ENCODE assay signal across 8 cellular contexts in the genomic region with DNA sequence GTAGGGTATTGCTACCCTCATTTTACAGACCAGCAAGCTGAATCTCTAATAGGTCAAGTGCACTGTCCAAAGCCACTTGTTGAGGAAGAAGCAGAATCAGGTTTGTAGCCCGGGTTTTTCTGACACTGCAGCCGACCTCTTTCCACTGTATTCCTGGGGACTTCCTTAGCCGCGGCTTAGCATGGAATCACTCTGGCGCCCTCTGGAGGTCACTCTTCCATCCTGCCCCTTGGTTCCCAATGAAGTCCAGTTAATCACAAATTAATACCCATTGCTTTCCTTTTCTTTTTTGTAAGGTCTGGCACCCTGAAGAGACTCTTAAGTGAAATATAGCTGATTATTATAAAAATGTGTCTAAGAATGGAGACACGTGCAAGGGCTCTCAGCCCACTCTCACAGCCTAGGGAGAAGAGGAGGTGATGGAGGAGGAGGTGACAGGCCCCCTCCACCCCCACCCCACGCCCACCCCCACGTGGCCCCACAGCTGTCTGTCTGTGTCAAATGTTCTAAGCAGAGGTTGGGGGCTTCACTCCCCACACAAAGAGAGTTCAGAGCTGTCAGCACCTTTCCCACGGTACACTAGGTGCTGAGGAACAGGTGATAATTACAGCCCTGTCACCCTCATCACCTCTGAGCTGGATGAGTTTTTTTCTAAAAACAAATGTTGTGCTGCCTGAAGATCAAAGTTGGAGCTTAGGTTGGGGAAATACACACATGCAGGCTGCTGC. TPM values are rescaled to one million over a fixed set of nuclear protein-coding genes. Genes with fewer than 3 reads are reported as not detected.
A peak's percentile ranks its signal among the peaks of the same experiment; 100 is the strongest.
DNase-seq lines count a peak whose midpoint lies in the region; ATAC-seq and TF ChIP-seq lines count a peak whose summit lies in the region.

No MANE protein-coding gene starts in this region.

- TF ChIP-seq CTCF in Peyer's patch (IDR thresholded peaks at IDR 0.05) (peak; percentile 23 to 79 (median 70)), fibroblast of villous mesenchyme (IDR thresholded peaks at IDR 0.05; ENCODE audit: insufficient read depth, low read depth, low read length) (peak; percentile 92), thoracic aorta (IDR thresholded peaks at IDR 0.05) (peak; percentile 79)

- H3K4me1 Mint-ChIP-seq in activated T-cell treated with anti-CD3 and anti-CD28 coated beads, Interleukin-2, amount 50 U/mL, for 72 hours (ENCODE audit: low read depth) = no peaks in the 10 kb centered on the region

- no peak overlapping the region for H3K9ac ChIP-seq in Karpas-422 (ENCODE audit: low read length)

- DNase-seq in DMS79 treated with DMSO at 0.1 percent for 48 hours (lab: John Stamatoyannopoulos, UW) (peak; percentile 80), Karpas-422 (peak; percentile 69), Peyer's patch (peak; percentile 55 to 88 (median 74)), fibroblast of villous mesenchyme (ENCODE audit: low read depth) (peak; percentile 79), nucleus accumbens (lab: John Stamatoyannopoulos, UW) (peak in 51 of 56 donors; percentile 5 to 90 (median 49)), thoracic aorta (ENCODE audit: low spot score) (peak; percentile 11)
- peak; percentile 55 to 57 for DNase-seq in activated T-cell treated with anti-CD3 and anti-CD28 coated beads, Interleukin-2, amount 50 U/mL, for 72 hours

- H3K27me3 ChIP-seq in Karpas-422 (ENCODE audit: low read length) = no peaks in the 10 kb centered on the region
- H3K27me3 ChIP-seq in Peyer's patch = no peaks in the 10 kb centered on the region
- H3K27me3 ChIP-seq in thoracic aorta (replicated peaks; ENCODE audit: insufficient read depth) = no peaks in the 10 kb centered on the region

- H3K27ac Mint-ChIP-seq in activated T-cell treated with anti-CD3 and anti-CD28 coated beads, Interleukin-2, amount 50 U/mL, for 72 hours = no peak overlapping the region

- H3K36me3 ChIP-seq in Karpas-422 (ENCODE audit: insufficient read depth, low read length) (no peaks in the 10 kb centered on the region), Peyer's patch (no peaks in the 10 kb centered on the region), thoracic aorta (no peaks in the 10 kb centered on the region)

- TF ChIP-seq POLR2A in Peyer's patch (IDR thresholded peaks at IDR 0.05) = no peak

- H3K9me3 Mint-ChIP-seq in activated T-cell treated with anti-CD3 and anti-CD28 coated beads, Interleukin-2, amount 50 U/mL, for 72 hours = no peaks in the 10 kb centered on the region

- H3K27ac ChIP-seq in Karpas-422 (ENCODE audit: low read length) (no peak overlapping the region), Peyer's patch (no peak overlapping the region), thoracic aorta (no peak overlapping the region)

- H3K4me3 ChIP-seq in Karpas-422 (ENCODE audit: low read length) = no peak overlapping the region
- H3K4me3 ChIP-seq in Peyer's patch = no peak overlapping the region
- H3K4me3 ChIP-seq in fibroblast of villous mesenchyme (ENCODE audit: low read depth, low read length) = no peak overlapping the region
- no peak overlapping the region for H3K4me3 ChIP-seq in thoracic aorta

- no peak overlapping the region for H3K4me2 ChIP-seq in Karpas-422 (ENCODE audit: low read depth, low read length, poor library complexity, severe bottlenecking)

- no peak overlapping the region for H2AFZ ChIP-seq in Karpas-422 (ENCODE audit: low read length)

- no peak overlapping the region for H3K4me3 Mint-ChIP-seq in activated T-cell treated with anti-CD3 and anti-CD28 coated beads, Interleukin-2, amount 50 U/mL, for 72 hours

- H3K36me3 Mint-ChIP-seq in activated T-cell treated with anti-CD3 and anti-CD28 coated beads, Interleukin-2, amount 50 U/mL, for 72 hours (ENCODE audit: insufficient read depth in 2 of 2) = no peaks in the 10 kb centered on the region

- H3K9me3 ChIP-seq in Karpas-422 (ENCODE audit: low read length) = no peaks in the 10 kb centered on the region
- H3K9me3 ChIP-seq in Peyer's patch = no peaks in the 10 kb centered on the region
- H3K9me3 ChIP-seq in thoracic aorta = no peaks in the 10 kb centered on the region

- ATAC-seq in activated T-cell treated with anti-CD3 and anti-CD28 coated beads, Interleukin-2, amount 50 U/mL, for 72 hours (replicated peaks in 1 of 2) = no peak
- peak; percentile 85 for ATAC-seq in thoracic aorta (ENCODE audit: insufficient number of reproducible peaks, low FRiP score, low read depth)
- no peak for ATAC-seq in HG03565 (IDR thresholded peaks at IDR 0.05; ENCODE audit: unreplicated experiment)

- peaks cover 46% of the 10 kb centered on the region for H3K27me3 Mint-ChIP-seq in activated T-cell treated with anti-CD3 and anti-CD28 coated beads, Interleukin-2, amount 50 U/mL, for 72 hours (ENCODE audit: low read depth)

- H3K4me1 ChIP-seq in Karpas-422 (ENCODE audit: low read length) (no peaks in the 10 kb centered on the region), Peyer's patch (no peaks in the 10 kb centered on the region), thoracic aorta (ENCODE audit: control insufficient read depth in 1 of 2, low read depth in 2 of 2) (peaks cover 9 to 19% of the 10 kb centered on the region in 2 donors)

- no peaks in the 10 kb centered on the region for H3K79me2 ChIP-seq in Karpas-422 (ENCODE audit: low read length)

- H3K9me2 ChIP-seq in Karpas-422 (replicated peaks; ENCODE audit: insufficient read depth, low read length) = no peaks in the 10 kb centered on the region

- H4K20me1 ChIP-seq in Karpas-422 (ENCODE audit: insufficient read depth, low read depth, low read length) = no peaks in the 10 kb centered on the region

RNA-seq across cellular contexts. Expression of gene DRD2, which starts 57.7 kb away (rescaled TPM):
- total RNA-seq in Karpas-422 (2014; rRNA removed; shearing (Covaris generic); ENCODE audit: low replicate concordance) = not detected in 2 replicates
- total RNA-seq in Peyer's patch = not detected
- total RNA-seq in activated T-cell treated with anti-CD3 and anti-CD28 coated beads, Interleukin-2, amount 50 U/mL, for 72 hours = under 1 TPM; 0.12 to 0.30 TPM
- not detected in 2 replicates for total RNA-seq in fibroblast of villous mesenchyme
- total RNA-seq in thoracic aorta = not detected

Comparison
In these comparisons a context has a peak if more than half of its experiments do, and no peak if none do; other contexts are left out.
1. DNase-seq: peak in every context shown above with its lines; median percentile 80 in DMS79 treated with DMSO at 0.1 percent for 48 hours; 79 in fibroblast of villous mesenchyme; 74 in Peyer's patch; 69 in Karpas-422; 56 in activated T-cell treated with anti-CD3 and anti-CD28 coated beads, Interleukin-2, amount 50 U/mL, for 72 hours; 49 in nucleus accumbens; 11 in thoracic aorta.